Comparison of ENCODE assay signal across 8 cellular contexts in genomic region chr2:64453710-64454315, GRCh38. TPM values are rescaled to one million over a fixed set of nuclear protein-coding genes. Genes with fewer than 3 reads are reported as not detected.
DNase-seq lines count a peak whose midpoint lies in the region; ATAC-seq, FAIRE-seq and TF ChIP-seq lines count a peak whose summit lies in the region.

TSS of gene LGALSL (plus strand) at chr2:64454162. CDS start at chr2:64454546, 384 bp downstream.

- H3K4me3 ChIP-seq in CD4-positive, alpha-beta memory T cell (ENCODE audit: low read length in 2 of 2), result peak within 1 kb of the TSS in 1 of 2 donors; percentile 38
- peak within 1 kb of the TSS; percentile 75 to 98 (median 91) for H3K4me3 ChIP-seq in Peyer's patch
- peak within 1 kb of the TSS; percentile 60 for H3K4me3 ChIP-seq in bronchial epithelial cell (ENCODE audit: low read depth, low read length)
- peak within 1 kb of the TSS; percentile 64 to 87 (median 83) for H3K4me3 ChIP-seq in skin epidermis

- peak in 3 of 5 donors; percentile 1 to 7 (median 5) for DNase-seq in CD4-positive, alpha-beta memory T cell
- DNase-seq in Peyer's patch (peak; percentile 67 to 93 (median 91)), bronchial epithelial cell (ENCODE audit: low read depth) (peak; percentile 34), iPS-NIHi7 (ENCODE audit: extremely low spot score) (peak; percentile 95), SHP77 treated with DMSO at 0.1 percent for 48 hours (lab: John Stamatoyannopoulos, UW) (no peak)

- peak; percentile 76 to 87 for TF ChIP-seq POLR2A in Peyer's patch (IDR thresholded peaks at IDR 0.05)

- no peaks in the 10 kb centered on the region for H3K9me3 Mint-ChIP-seq in CD4-positive, alpha-beta memory T cell

- H3K27ac ChIP-seq in CD4-positive, alpha-beta memory T cell (ENCODE audit: low read depth, low read length), result no peak within 1 kb of the TSS
- H3K27ac ChIP-seq in Peyer's patch (peak within 1 kb of the TSS; percentile 86 to 97 (median 93)), skin epidermis (peak within 1 kb of the TSS; percentile 72 to 98 (median 93))

- peaks cover 0 to 5% of the 10 kb centered on the region in 2 donors for H3K27me3 Mint-ChIP-seq in CD4-positive, alpha-beta memory T cell

- FAIRE-seq in bronchial epithelial cell (lab: Jason Lieb, UNC), result no peak

- H3K4me3 Mint-ChIP-seq in CD4-positive, alpha-beta memory T cell, result peak within 1 kb of the TSS; percentile 88 to 95 (median 94)

- H3K36me3 ChIP-seq in CD4-positive, alpha-beta memory T cell (ENCODE audit: insufficient read depth, low read length), result no peaks in the 10 kb centered on the region
- H3K36me3 ChIP-seq in Peyer's patch, result peaks cover 0 to 29% (median 0%) of the 10 kb centered on the region in 3 donors
- peaks cover 6% of the 10 kb centered on the region for H3K36me3 ChIP-seq in bronchial epithelial cell (ENCODE audit: control insufficient read depth, insufficient read depth, low read length)

- ATAC-seq in GM18907 (IDR thresholded peaks at IDR 0.05; ENCODE audit: unreplicated experiment) (peak; percentile 56), HG03103 (IDR thresholded peaks at IDR 0.05; ENCODE audit: low read depth, unreplicated experiment) (peak; percentile 44)

- peaks cover 0 to 1% of the 10 kb centered on the region in 2 donors for H3K36me3 Mint-ChIP-seq in CD4-positive, alpha-beta memory T cell

- TF ChIP-seq CTCF in Peyer's patch (IDR thresholded peaks at IDR 0.05), result no peak
- no peak for TF ChIP-seq CTCF in bronchial epithelial cell (IDR thresholded peaks at IDR 0.05; ENCODE audit: insufficient read depth, low read length, severe bottlenecking)

- POLR2A ChIA-PET in CD4-positive, alpha-beta memory T cell (lab: Charles Lee; ENCODE audit: partially characterized antibody), result no interaction called here

- H3K4me1 Mint-ChIP-seq in CD4-positive, alpha-beta memory T cell, result peaks cover 4 to 13% (median 5%) of the 10 kb centered on the region in 4 donors

- intact Hi-C loops in CD4-positive, alpha-beta memory T cell (cut with micrococcal nuclease), result no loop called here

- no peaks in the 10 kb centered on the region for H3K27me3 ChIP-seq in CD4-positive, alpha-beta memory T cell (ENCODE audit: insufficient read depth, low read length)
- H3K27me3 ChIP-seq in Peyer's patch (no peaks in the 10 kb centered on the region), bronchial epithelial cell (ENCODE audit: control insufficient read depth, insufficient read depth, low read length) (no peaks in the 10 kb centered on the region)

- no peaks in the 10 kb centered on the region for H3K9me3 ChIP-seq in CD4-positive, alpha-beta memory T cell (ENCODE audit: control insufficient read depth in 1 of 2, low read length in 2 of 2)
- no peaks in the 10 kb centered on the region for H3K9me3 ChIP-seq in Peyer's patch

- H3K4me1 ChIP-seq in CD4-positive, alpha-beta memory T cell (ENCODE audit: insufficient read depth, low read length), result peaks cover 9% of the 10 kb centered on the region
- H3K4me1 ChIP-seq in Peyer's patch, result peaks cover 0 to 6% (median 0%) of the 10 kb centered on the region in 4 donors

- H3K27ac Mint-ChIP-seq in CD4-positive, alpha-beta memory T cell, result peak within 1 kb of the TSS; percentile 17 to 88 (median 57)

- CTCF ChIA-PET in CD4-positive, alpha-beta memory T cell (lab: Charles Lee; ENCODE audit: partially characterized antibody), result no interaction called here

RNA-seq across cellular contexts. Expression of gene LGALSL, which starts in this region (rescaled TPM):
- total RNA-seq in CD4-positive, alpha-beta memory T cell, result under 1 TPM in 1 of 2 experiments, not detected in 1; 0.29 TPM
- under 1 TPM; 0.26 to 0.63 TPM for polyA plus RNA-seq in CD4-positive, alpha-beta memory T cell
- total RNA-seq in Peyer's patch (10 to 100 TPM; 17.8 to 56.1 (median 31.5) TPM), bronchial epithelial cell (10.0 and 14.0 TPM in 2 replicates)

Comparison
In these comparisons a context has a peak if more than half of its experiments do, and no peak if none do; other contexts are left out.
1. Peak in DNase-seq in CD4-positive, alpha-beta memory T cell; RNA of the gene not detected or under 1 TPM.